In the genomic region with DNA sequence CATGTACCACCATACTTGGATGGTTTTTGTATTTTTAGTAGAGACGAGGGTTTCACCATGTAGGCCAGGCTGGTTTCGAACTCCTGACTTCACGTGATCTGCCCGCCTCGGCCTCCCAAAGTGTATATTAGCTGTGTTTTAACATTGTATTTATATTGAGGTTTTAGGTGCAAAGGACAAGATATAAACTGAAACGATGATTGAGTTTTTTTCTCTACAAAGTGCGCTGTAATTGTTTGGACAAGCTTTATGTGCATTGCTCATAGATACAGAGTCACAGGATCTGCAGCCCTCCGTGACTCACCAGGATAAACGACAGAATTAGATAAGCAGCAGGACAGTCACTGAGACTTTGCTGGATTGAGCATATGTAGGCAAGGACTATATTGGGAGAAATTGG, we compare ENCODE assay signal across 34 cellular contexts. TPM values are rescaled to one million over a fixed set of nuclear protein-coding genes. Genes with fewer than 3 reads are reported as not detected.
DNase-seq lines count a peak whose midpoint lies in the region; ATAC-seq, FAIRE-seq and TF ChIP-seq lines count a peak whose summit lies in the region.
"Had no signal": no experiment of that assay in that cellular context is flagged by ENCODE, and none has a peak within 500 bp of the region (broad histone marks: within the 10 kb centered on the region; RNA-seq: fewer than 3 reads in every experiment).

No MANE protein-coding gene starts in this region.

- no peaks in the 10 kb centered on the region for H3K9me2 ChIP-seq in Karpas-422 (replicated peaks; ENCODE audit: insufficient read depth, low read length)

- DNase-seq in DMS53 (lab: John Stamatoyannopoulos, UW) (peak; percentile 63), DMS53 treated with DMSO at 0.1 percent for 48 hours (lab: John Stamatoyannopoulos, UW; ENCODE audit: unreplicated experiment) (no peak), OCI-M1 (lab: John Stamatoyannopoulos, UW) (peak; percentile 77), bronchial epithelial cell (ENCODE audit: low read depth) (peak; percentile 42), trophoblast cell (no peak), Karpas-422 (no peak), NCI-H2227 (lab: John Stamatoyannopoulos, UW; ENCODE audit: unreplicated experiment) (no peak)
- DNase-seq: activated CD4-positive, alpha-beta T cell treated with anti-CD3 and anti-CD28 coated beads, Interleukin-2, amount 10 ng/mL, durations not matched to agents 7 days and 5 days; amygdala; gastrocnemius medialis; H7; lower lobe of right lung; NCI-H1092 treated with DMSO at 0.1 percent for 48 hours; NCI-H1694 treated with DMSO at 0.1 percent for 48 hours; NCI-H524; nephron progenitor cell; NK-92 treated with Interleukin-12 subunit alpha and Interleukin-12 subunit beta, amount 100 ng/mL, for 24 hours; retina; SIG-M5; small intestine; stimulated activated CD4-positive, alpha-beta T cell treated with anti-CD3 and anti-CD28 coated beads, Interleukin-1b, Interleukin-23, amount 100 ng/mL, for 48 hours; stimulated activated naive CD4-positive, alpha-beta T cell treated with Interleukin-2 at 50 U/mL for 16 hours had no signal

- H2AK5ac ChIP-seq in trophoblast cell (ENCODE audit: low read length): no peak overlapping the region

- no peaks in the 10 kb centered on the region for H3K79me2 ChIP-seq in trophoblast cell (ENCODE audit: control insufficient read depth, insufficient read depth, low read length, poor library complexity)
- H3K79me2 ChIP-seq in Karpas-422 (ENCODE audit: low read length): no peaks in the 10 kb centered on the region

- H3K23ac ChIP-seq in trophoblast cell (ENCODE audit: low read length): no peak overlapping the region

- no peak overlapping the region for H4K8ac ChIP-seq in trophoblast cell (ENCODE audit: low read depth, low read length)

- no peak overlapping the region for H3K14ac ChIP-seq in trophoblast cell (ENCODE audit: low read length)

- no peak for TF ChIP-seq CTCF in bronchial epithelial cell (IDR thresholded peaks at IDR 0.05; ENCODE audit: insufficient read depth, low read length, severe bottlenecking)

- no peak overlapping the region for H2BK5ac ChIP-seq in trophoblast cell (ENCODE audit: low read depth, low read length, poor library complexity)

- WGBS in trophoblast cell (ENCODE audit: extremely low coverage, insufficient coverage, insufficient read length): no CpG with 5 or more reads among the region's 9 CpGs

- H3K4ac ChIP-seq in trophoblast cell (ENCODE audit: low read depth, low read length): no peak overlapping the region

- H3K4me3 ChIP-seq in bronchial epithelial cell (ENCODE audit: low read depth, low read length) (no peak overlapping the region), trophoblast cell (ENCODE audit: low read depth, low read length) (no peak overlapping the region), Karpas-422 (ENCODE audit: low read length) (no peak overlapping the region)
- H3K4me3 ChIP-seq: breast epithelium, gastrocnemius medialis, lower lobe of right lung had no signal

- ATAC-seq in GM21786 (IDR thresholded peaks at IDR 0.05; ENCODE audit: unreplicated experiment): no peak
- ATAC-seq: activated naive CD4-positive, alpha-beta T cell treated with anti-CD3 and anti-CD28 coated beads, Interleukin-2, amount 50 U/mL, for 72 hours; gastrocnemius medialis; lower lobe of right lung; WTC11 had no signal

- H3K27me3 ChIP-seq in bronchial epithelial cell (ENCODE audit: control insufficient read depth, insufficient read depth, low read length) (no peaks in the 10 kb centered on the region), trophoblast cell (ENCODE audit: insufficient read depth, low read length) (no peaks in the 10 kb centered on the region), Karpas-422 (ENCODE audit: low read length) (no peaks in the 10 kb centered on the region)
- H3K27me3 ChIP-seq: breast epithelium, gastrocnemius medialis had no signal

- H3K79me1 ChIP-seq in trophoblast cell (ENCODE audit: low read length): no peaks in the 10 kb centered on the region

- no peak overlapping the region for H3K18ac ChIP-seq in trophoblast cell (ENCODE audit: low read length)

- no peak overlapping the region for H3K27ac ChIP-seq in trophoblast cell (ENCODE audit: low read depth, low read length)
- no peak overlapping the region for H3K27ac ChIP-seq in Karpas-422 (ENCODE audit: low read length)
- H3K27ac ChIP-seq: 22Rv1, breast epithelium, gastrocnemius medialis, lower lobe of right lung had no signal

- no peak overlapping the region for H3K4me2 ChIP-seq in trophoblast cell (ENCODE audit: low read length)
- H3K4me2 ChIP-seq in Karpas-422 (ENCODE audit: low read depth, low read length, poor library complexity, severe bottlenecking): no peak overlapping the region

- H3K9me3 ChIP-seq in trophoblast cell (ENCODE audit: insufficient read depth, low read depth, low read length) (no peaks in the 10 kb centered on the region), Karpas-422 (ENCODE audit: low read length) (peaks cover 64% of the 10 kb centered on the region)
- H3K9me3 ChIP-seq: breast epithelium, gastrocnemius medialis, lower lobe of right lung had no signal

- H2BK120ac ChIP-seq in trophoblast cell (ENCODE audit: insufficient read depth, low read length, poor library complexity): no peak overlapping the region

- H2AFZ ChIP-seq in trophoblast cell (ENCODE audit: insufficient read depth, low read length, poor library complexity): no peak overlapping the region
- H2AFZ ChIP-seq in Karpas-422 (ENCODE audit: low read length): no peak overlapping the region

- H3K4me1 ChIP-seq in trophoblast cell (ENCODE audit: control insufficient read depth in 1 of 2, insufficient read depth in 2 of 2, low read length in 2 of 2) (no peaks in the 10 kb centered on the region), Karpas-422 (ENCODE audit: low read length) (no peaks in the 10 kb centered on the region)
- H3K4me1 ChIP-seq: breast epithelium, gastrocnemius medialis, lower lobe of right lung had no signal

- H2BK12ac ChIP-seq in trophoblast cell (ENCODE audit: low read length): no peak overlapping the region

- FAIRE-seq in bronchial epithelial cell (lab: Jason Lieb, UNC): no peak
- FAIRE-seq: endothelial cell of umbilical vein, small intestine, urothelium cell line had no signal

- H4K12ac ChIP-seq in trophoblast cell (ENCODE audit: low read depth, low read length): no peak overlapping the region

- H4K20me1 ChIP-seq in Karpas-422 (ENCODE audit: insufficient read depth, low read depth, low read length): no peaks in the 10 kb centered on the region

- no peak overlapping the region for H3K9ac ChIP-seq in trophoblast cell (ENCODE audit: low read length)
- H3K9ac ChIP-seq in Karpas-422 (ENCODE audit: low read length): no peak overlapping the region

- H4K91ac ChIP-seq in trophoblast cell (ENCODE audit: low read depth, low read length): peak overlapping the region; percentile 5

- H3K36me3 ChIP-seq in bronchial epithelial cell (ENCODE audit: control insufficient read depth, insufficient read depth, low read length) (no peaks in the 10 kb centered on the region), trophoblast cell (ENCODE audit: control insufficient read depth in 1 of 2, insufficient read depth in 2 of 2, low read length in 2 of 2) (no peaks in the 10 kb centered on the region), Karpas-422 (ENCODE audit: insufficient read depth, low read length) (no peaks in the 10 kb centered on the region)
- H3K36me3 ChIP-seq: breast epithelium, gastrocnemius medialis, lower lobe of right lung had no signal

RNA-seq across cellular contexts. Expression of a gene that starts 17.6 kb away (rescaled TPM):
- total RNA-seq in bronchial epithelial cell: not detected in 2 replicates
- 0.73 and 0.76 TPM in 2 replicates for polyA plus RNA-seq in trophoblast cell (2013)
- total RNA-seq in Karpas-422 (2014; rRNA removed; shearing (Covaris generic); ENCODE audit: low replicate concordance): 0.14 TPM in 1 of 2 replicates, not detected in the other
- total RNA-seq: activated CD4-positive, alpha-beta T cell treated with anti-CD3 and anti-CD28 coated beads, Interleukin-2, amount 10 ng/mL, durations not matched to agents 7 days and 5 days; activated CD8-positive, alpha-beta memory T cell treated with anti-CD3 and anti-CD28 coated beads for 36 hours; activated naive CD4-positive, alpha-beta T cell treated with anti-CD3 and anti-CD28 coated beads, Interleukin-2, amount 50 U/mL, for 72 hours; endothelial cell of umbilical vein; fibroblast of lung; gastrocnemius medialis; lower lobe of right lung; osteocyte had no signal
- polyA plus RNA-seq: CD14-positive monocyte, endothelial cell of umbilical vein, fibroblast of lung, IgD-negative memory B cell had no signal

Comparison
In these comparisons a context has a peak if more than half of its experiments do, and no peak if none do; other contexts are left out.
1. DNase-seq: peak in DMS53 (single experiment), OCI-M1 (single experiment) and bronchial epithelial cell (single experiment); none in DMS53 treated with DMSO at 0.1 percent for 48 hours (single experiment), trophoblast cell (0 of 2), Karpas-422 (single experiment) and NCI-H2227 (single experiment).